In genomic region chr3:40452876-40453730, GRCh38 we compare ENCODE assay signal across 1 cellular context.
TF ChIP-seq lines count a peak whose summit lies in the region.

No MANE protein-coding gene starts in this region.

TF ChIP-seq in K562, 482 proteins besides CTCF, POLR2A, EP300 and RAD21 (continued from another document and continues in another):
- TF ChIP-seq, protein P1, sequence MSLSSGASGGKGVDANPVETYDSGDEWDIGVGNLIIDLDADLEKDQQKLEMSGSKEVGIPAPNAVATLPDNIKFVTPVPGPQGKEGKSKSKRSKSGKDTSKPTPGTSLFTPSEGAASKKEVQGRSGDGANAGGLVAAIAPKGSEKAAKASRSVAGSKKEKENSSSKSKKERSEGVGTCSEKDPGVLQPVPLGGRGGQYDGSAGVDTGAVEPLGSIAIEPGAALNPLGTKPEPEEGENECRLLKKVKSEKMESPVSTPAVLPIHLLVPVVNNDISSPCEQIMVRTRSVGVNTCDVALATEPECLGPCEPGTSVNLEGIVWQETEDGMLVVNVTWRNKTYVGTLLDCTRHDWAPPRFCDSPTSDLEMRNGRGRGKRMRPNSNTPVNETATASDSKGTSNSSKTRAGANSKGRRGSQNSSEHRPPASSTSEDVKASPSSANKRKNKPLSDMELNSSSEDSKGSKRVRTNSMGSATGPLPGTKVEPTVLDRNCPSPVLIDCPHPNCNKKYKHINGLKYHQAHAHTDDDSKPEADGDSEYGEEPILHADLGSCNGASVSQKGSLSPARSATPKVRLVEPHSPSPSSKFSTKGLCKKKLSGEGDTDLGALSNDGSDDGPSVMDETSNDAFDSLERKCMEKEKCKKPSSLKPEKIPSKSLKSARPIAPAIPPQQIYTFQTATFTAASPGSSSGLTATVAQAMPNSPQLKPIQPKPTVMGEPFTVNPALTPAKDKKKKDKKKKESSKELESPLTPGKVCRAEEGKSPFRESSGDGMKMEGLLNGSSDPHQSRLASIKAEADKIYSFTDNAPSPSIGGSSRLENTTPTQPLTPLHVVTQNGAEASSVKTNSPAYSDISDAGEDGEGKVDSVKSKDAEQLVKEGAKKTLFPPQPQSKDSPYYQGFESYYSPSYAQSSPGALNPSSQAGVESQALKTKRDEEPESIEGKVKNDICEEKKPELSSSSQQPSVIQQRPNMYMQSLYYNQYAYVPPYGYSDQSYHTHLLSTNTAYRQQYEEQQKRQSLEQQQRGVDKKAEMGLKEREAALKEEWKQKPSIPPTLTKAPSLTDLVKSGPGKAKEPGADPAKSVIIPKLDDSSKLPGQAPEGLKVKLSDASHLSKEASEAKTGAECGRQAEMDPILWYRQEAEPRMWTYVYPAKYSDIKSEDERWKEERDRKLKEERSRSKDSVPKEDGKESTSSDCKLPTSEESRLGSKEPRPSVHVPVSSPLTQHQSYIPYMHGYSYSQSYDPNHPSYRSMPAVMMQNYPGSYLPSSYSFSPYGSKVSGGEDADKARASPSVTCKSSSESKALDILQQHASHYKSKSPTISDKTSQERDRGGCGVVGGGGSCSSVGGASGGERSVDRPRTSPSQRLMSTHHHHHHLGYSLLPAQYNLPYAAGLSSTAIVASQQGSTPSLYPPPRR (CRISPR knock-in tag; IDR thresholded peaks at IDR 0.05; ENCODE audit: borderline replicate concordance): peak; percentile 59; the same call in 1 of the 2 replicates
- TF ChIP-seq ZBTB17 (CRISPR knock-in tag; IDR thresholded peaks at IDR 0.05) (peak; percentile 40), THRB (CRISPR knock-in tag; conservative IDR thresholded peaks at IDR 0.05) (peak; percentile 51; the same call in 1 of the 2 replicates), U2AF2 (optimal IDR thresholded peaks at IDR 0.05; ENCODE audit: low read depth, low read length) (no peak), ZNF263 (CRISPR knock-in tag; IDR thresholded peaks at IDR 0.05; ENCODE audit: borderline replicate concordance) (peak; percentile 45; the same call in 1 of the 2 replicates), C11orf30 (IDR thresholded peaks at IDR 0.05; ENCODE audit: low read depth) (peak; percentile 93), MYC (IDR thresholded peaks at IDR 0.05; ENCODE audit: low read depth, low read length) (peak; percentile 75; the same call in 1 of the 2 replicates), MYC (CRISPR knock-in tag; IDR thresholded peaks at IDR 0.05; ENCODE audit: borderline replicate concordance, low read depth) (no peak; the same call in 1 of the 2 replicates), FOXJ3 (CRISPR knock-in tag; IDR thresholded peaks at IDR 0.05) (no peak), CC2D1A (IDR thresholded peaks at IDR 0.05) (peak; percentile 75), GABPB2 (CRISPR knock-in tag; conservative IDR thresholded peaks at IDR 0.05) (peak; percentile 68; the same call in 1 of the 2 replicates), NFIC (IDR thresholded peaks at IDR 0.05) (peak; percentile 64), ZBTB12 (CRISPR knock-in tag; IDR thresholded peaks at IDR 0.05) (peak; percentile 69), ZNF280B (CRISPR knock-in tag; IDR thresholded peaks at IDR 0.05) (no peak), CBX5 (IDR thresholded peaks at IDR 0.05; ENCODE audit: borderline replicate concordance, low read depth) (no peak), MAFG (tag; conservative IDR thresholded peaks at IDR 0.05) (no peak), SOX6 (IDR thresholded peaks at IDR 0.05) (no peak; the same call in none of the 2 replicates), MCM3 (IDR thresholded peaks at IDR 0.05) (no peak), GABPA (tag; conservative IDR thresholded peaks at IDR 0.05; ENCODE audit: low read depth) (peak; percentile 93), SPI1 (IDR thresholded peaks at IDR 0.05; ENCODE audit: borderline replicate concordance, low read depth, low read length) (0 out of 2 replicates have a peak, but pooled peaks have one; percentile 21), RB1 (IDR thresholded peaks at IDR 0.05; ENCODE audit: low read depth) (peak; percentile 51; the same call in 1 of the 2 replicates), SMAD1 (IDR thresholded peaks at IDR 0.05; ENCODE audit: low read depth, low read length, partially characterized antibody) (peak; percentile 68), SMAD3 (CRISPR knock-in tag; conservative IDR thresholded peaks at IDR 0.05) (peak; percentile 81; the same call in 1 of the 2 replicates), NFYB (IDR thresholded peaks at IDR 0.05; ENCODE audit: extremely low read depth, insufficient read length) (peak; percentile 75), ZNF408 (CRISPR knock-in tag; IDR thresholded peaks at IDR 0.05; ENCODE audit: low read depth) (no peak), CREB3 (tag; conservative IDR thresholded peaks at IDR 0.05; ENCODE audit: low read depth) (no peak), ZNF639 (CRISPR knock-in tag; conservative IDR thresholded peaks at IDR 0.05 in 1 of 2, IDR thresholded peaks at IDR 0.05 in 1 of 2) (0 out of 4 replicates have a peak, but pooled peaks of 1 of the 2 experiments have one; percentile 8), ZNF324 (CRISPR knock-in tag; IDR thresholded peaks at IDR 0.05) (no peak), POLR2AphosphoS5 (IDR thresholded peaks at IDR 0.05; ENCODE audit: control insufficient read depth, insufficient read depth, low read depth, low read length) (peak; percentile 77), ZFPM2 (CRISPR knock-in tag; IDR thresholded peaks at IDR 0.05) (0 out of 2 replicates have a peak, but pooled peaks have one; percentile 77), RBFOX2 (IDR thresholded peaks at IDR 0.05; ENCODE audit: low read depth, low read length) (peak; percentile 89), HNRNPUL1 (IDR thresholded peaks at IDR 0.05; ENCODE audit: low read length) (no peak), SUPT5H (IDR thresholded peaks at IDR 0.05) (peak; percentile 94), NR0B1 (IDR thresholded peaks at IDR 0.05; ENCODE audit: partially characterized antibody) (no peak)
- TF ChIP-seq, protein P2, sequence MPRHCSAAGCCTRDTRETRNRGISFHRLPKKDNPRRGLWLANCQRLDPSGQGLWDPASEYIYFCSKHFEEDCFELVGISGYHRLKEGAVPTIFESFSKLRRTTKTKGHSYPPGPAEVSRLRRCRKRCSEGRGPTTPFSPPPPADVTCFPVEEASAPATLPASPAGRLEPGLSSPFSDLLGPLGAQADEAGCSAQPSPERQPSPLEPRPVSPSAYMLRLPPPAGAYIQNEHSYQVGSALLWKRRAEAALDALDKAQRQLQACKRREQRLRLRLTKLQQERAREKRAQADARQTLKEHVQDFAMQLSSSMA (CRISPR knock-in tag; IDR thresholded peaks at IDR 0.05): no peak
- TF ChIP-seq, protein P3, sequence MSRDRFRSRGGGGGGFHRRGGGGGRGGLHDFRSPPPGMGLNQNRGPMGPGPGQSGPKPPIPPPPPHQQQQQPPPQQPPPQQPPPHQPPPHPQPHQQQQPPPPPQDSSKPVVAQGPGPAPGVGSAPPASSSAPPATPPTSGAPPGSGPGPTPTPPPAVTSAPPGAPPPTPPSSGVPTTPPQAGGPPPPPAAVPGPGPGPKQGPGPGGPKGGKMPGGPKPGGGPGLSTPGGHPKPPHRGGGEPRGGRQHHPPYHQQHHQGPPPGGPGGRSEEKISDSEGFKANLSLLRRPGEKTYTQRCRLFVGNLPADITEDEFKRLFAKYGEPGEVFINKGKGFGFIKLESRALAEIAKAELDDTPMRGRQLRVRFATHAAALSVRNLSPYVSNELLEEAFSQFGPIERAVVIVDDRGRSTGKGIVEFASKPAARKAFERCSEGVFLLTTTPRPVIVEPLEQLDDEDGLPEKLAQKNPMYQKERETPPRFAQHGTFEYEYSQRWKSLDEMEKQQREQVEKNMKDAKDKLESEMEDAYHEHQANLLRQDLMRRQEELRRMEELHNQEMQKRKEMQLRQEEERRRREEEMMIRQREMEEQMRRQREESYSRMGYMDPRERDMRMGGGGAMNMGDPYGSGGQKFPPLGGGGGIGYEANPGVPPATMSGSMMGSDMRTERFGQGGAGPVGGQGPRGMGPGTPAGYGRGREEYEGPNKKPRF (IDR thresholded peaks at IDR 0.05; ENCODE audit: low read depth, low read length): no peak
- TF ChIP-seq, protein P4, sequence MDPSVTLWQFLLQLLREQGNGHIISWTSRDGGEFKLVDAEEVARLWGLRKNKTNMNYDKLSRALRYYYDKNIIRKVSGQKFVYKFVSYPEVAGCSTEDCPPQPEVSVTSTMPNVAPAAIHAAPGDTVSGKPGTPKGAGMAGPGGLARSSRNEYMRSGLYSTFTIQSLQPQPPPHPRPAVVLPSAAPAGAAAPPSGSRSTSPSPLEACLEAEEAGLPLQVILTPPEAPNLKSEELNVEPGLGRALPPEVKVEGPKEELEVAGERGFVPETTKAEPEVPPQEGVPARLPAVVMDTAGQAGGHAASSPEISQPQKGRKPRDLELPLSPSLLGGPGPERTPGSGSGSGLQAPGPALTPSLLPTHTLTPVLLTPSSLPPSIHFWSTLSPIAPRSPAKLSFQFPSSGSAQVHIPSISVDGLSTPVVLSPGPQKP (CRISPR knock-in tag; IDR thresholded peaks at IDR 0.05): no peak
- TF ChIP-seq, protein P5, sequence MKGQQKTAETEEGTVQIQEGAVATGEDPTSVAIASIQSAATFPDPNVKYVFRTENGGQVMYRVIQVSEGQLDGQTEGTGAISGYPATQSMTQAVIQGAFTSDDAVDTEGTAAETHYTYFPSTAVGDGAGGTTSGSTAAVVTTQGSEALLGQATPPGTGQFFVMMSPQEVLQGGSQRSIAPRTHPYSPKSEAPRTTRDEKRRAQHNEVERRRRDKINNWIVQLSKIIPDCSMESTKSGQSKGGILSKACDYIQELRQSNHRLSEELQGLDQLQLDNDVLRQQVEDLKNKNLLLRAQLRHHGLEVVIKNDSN (CRISPR knock-in tag; IDR thresholded peaks at IDR 0.05): peak; percentile 59
- TF ChIP-seq, protein P6, sequence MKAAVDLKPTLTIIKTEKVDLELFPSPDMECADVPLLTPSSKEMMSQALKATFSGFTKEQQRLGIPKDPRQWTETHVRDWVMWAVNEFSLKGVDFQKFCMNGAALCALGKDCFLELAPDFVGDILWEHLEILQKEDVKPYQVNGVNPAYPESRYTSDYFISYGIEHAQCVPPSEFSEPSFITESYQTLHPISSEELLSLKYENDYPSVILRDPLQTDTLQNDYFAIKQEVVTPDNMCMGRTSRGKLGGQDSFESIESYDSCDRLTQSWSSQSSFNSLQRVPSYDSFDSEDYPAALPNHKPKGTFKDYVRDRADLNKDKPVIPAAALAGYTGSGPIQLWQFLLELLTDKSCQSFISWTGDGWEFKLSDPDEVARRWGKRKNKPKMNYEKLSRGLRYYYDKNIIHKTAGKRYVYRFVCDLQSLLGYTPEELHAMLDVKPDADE (conservative IDR thresholded peaks at IDR 0.05; ENCODE audit: control insufficient read depth, low read depth, low read length): 0 out of 2 replicates have a peak, but pooled peaks have one; percentile 12
